8 cellular contexts compared by ENCODE assay signal in genomic region chr2:42828487-42829416, GRCh38. TPM values are rescaled to one million over a fixed set of nuclear protein-coding genes. Genes with fewer than 3 reads are reported as not detected.
DNase-seq lines count a peak whose midpoint lies in the region; ATAC-seq and TF ChIP-seq lines count a peak whose summit lies in the region.

No MANE protein-coding gene starts in this region.

- H4K20me1 ChIP-seq in PC-9 (ENCODE audit: insufficient read depth) = no peaks in the 10 kb centered on the region

- no peaks in the 10 kb centered on the region for H3K36me3 ChIP-seq in PC-9 (ENCODE audit: low read depth)

- H3K9me3 ChIP-seq in PC-9 (ENCODE audit: insufficient read depth, low read depth) = no peaks in the 10 kb centered on the region

- H3K27ac ChIP-seq in PC-9 = no peak overlapping the region

- POLR2A ChIA-PET in PC-9 (lab: Charles Lee; ENCODE audit: unreplicated experiment) = no interaction called here

- intact Hi-C loops in PC-9 (cut with micrococcal nuclease; ENCODE audit: unreplicated experiment) = loop anchor here (1.0 to 2.0 kb wide), 5 partner anchors 118 to 749 kb away; no protein-coding TSS in a partner anchor

- H2AFZ ChIP-seq in PC-9 = no peak overlapping the region

- CTCF ChIA-PET in PC-9 (lab: Charles Lee) = interaction anchor here (0.6 to 1.4 kb wide), 4 partner anchors 301 to 748 kb away, joined by 3 to 4 read pairs (median 4); no protein-coding TSS in a partner anchor

- 0 out of 2 replicates have a peak, but pooled peaks cover 7% of the 10 kb centered on the region for H3K4me1 ChIP-seq in PC-9 (replicated peaks; ENCODE audit: insufficient read depth)

- H3K27me3 ChIP-seq in PC-9 (ENCODE audit: insufficient read depth, low read depth) = no peaks in the 10 kb centered on the region

- DNase-seq in COLO829 (ENCODE audit: low spot score) = peak; percentile 89
- DNase-seq in HuH-7 (ENCODE audit: low spot score) = peak; percentile 74
- peak; percentile 60 to 75 for DNase-seq in PC-9
- DNase-seq in activated T-cell treated with anti-CD3 and anti-CD28 coated beads, Interleukin-2, amount 50 U/mL, for 24 hours = peak; percentile 79
- DNase-seq in fibroblast of gingiva (ENCODE audit: low read depth) = peak; percentile 60

- no peak overlapping the region for H3K4me2 ChIP-seq in PC-9

- H3K9me2 ChIP-seq in PC-9 (ENCODE audit: insufficient read depth) = no peaks in the 10 kb centered on the region

- H3K36me3 Mint-ChIP-seq in activated T-cell treated with anti-CD3 and anti-CD28 coated beads, Interleukin-2, amount 50 U/mL, for 24 hours (ENCODE audit: low read depth) = no peaks in the 10 kb centered on the region
- no peaks in the 10 kb centered on the region for H3K36me3 Mint-ChIP-seq in nephron (ENCODE audit: low read depth)
- H3K36me3 Mint-ChIP-seq in stimulated activated naive CD8-positive, alpha-beta T cell treated with anti-CD3 and anti-CD28 coated beads, Interleukin-15, Interleukin-2, amounts not matched to agents 100 ng/mL and 50 ng/mL, for 24 hours (ENCODE audit: low read depth) = no peaks in the 10 kb centered on the region

- no TSS peak for BruUV-seq in PC-9 (replicated peaks; lab: Mats Ljungman, UMichigan)

- H3K4me3 ChIP-seq in PC-9 = no peak overlapping the region

- H3K27me3 Mint-ChIP-seq in activated T-cell treated with anti-CD3 and anti-CD28 coated beads, Interleukin-2, amount 50 U/mL, for 24 hours = peaks cover 7% of the 10 kb centered on the region
- peaks cover 9% of the 10 kb centered on the region for H3K27me3 Mint-ChIP-seq in nephron (ENCODE audit: low read depth)
- H3K27me3 Mint-ChIP-seq in stimulated activated naive CD8-positive, alpha-beta T cell treated with anti-CD3 and anti-CD28 coated beads, Interleukin-15, Interleukin-2, amounts not matched to agents 100 ng/mL and 50 ng/mL, for 24 hours = no peaks in the 10 kb centered on the region

- peak; percentile 92 for ATAC-seq in GM19463 (IDR thresholded peaks at IDR 0.05; ENCODE audit: unreplicated experiment)

- H3K9me3 Mint-ChIP-seq in activated T-cell treated with anti-CD3 and anti-CD28 coated beads, Interleukin-2, amount 50 U/mL, for 24 hours = no peaks in the 10 kb centered on the region
- no peaks in the 10 kb centered on the region for H3K9me3 Mint-ChIP-seq in nephron
- no peaks in the 10 kb centered on the region for H3K9me3 Mint-ChIP-seq in stimulated activated naive CD8-positive, alpha-beta T cell treated with anti-CD3 and anti-CD28 coated beads, Interleukin-15, Interleukin-2, amounts not matched to agents 100 ng/mL and 50 ng/mL, for 24 hours

- H3K27ac Mint-ChIP-seq in activated T-cell treated with anti-CD3 and anti-CD28 coated beads, Interleukin-2, amount 50 U/mL, for 24 hours = no peak overlapping the region
- peak overlapping the region; percentile 34 to 74 (median 72) for H3K27ac Mint-ChIP-seq in nephron
- H3K27ac Mint-ChIP-seq in stimulated activated naive CD8-positive, alpha-beta T cell treated with anti-CD3 and anti-CD28 coated beads, Interleukin-15, Interleukin-2, amounts not matched to agents 100 ng/mL and 50 ng/mL, for 24 hours = no peak overlapping the region

- TF ChIP-seq CTCF in PC-9 (conservative IDR thresholded peaks at IDR 0.05) (peak; percentile 99), nephron (IDR thresholded peaks at IDR 0.05; ENCODE audit: unreplicated experiment in 3 of 3) (peak; percentile 89 to 98 (median 96))

- peaks cover 7% of the 10 kb centered on the region; the same call in 1 of the 2 replicates for H3F3A ChIP-seq in PC-9 (ENCODE audit: insufficient read depth, low read depth)

- peaks cover 18% of the 10 kb centered on the region for H3K4me1 Mint-ChIP-seq in activated T-cell treated with anti-CD3 and anti-CD28 coated beads, Interleukin-2, amount 50 U/mL, for 24 hours (ENCODE audit: low read depth)
- peaks cover 24% of the 10 kb centered on the region for H3K4me1 Mint-ChIP-seq in nephron
- peaks cover 8% of the 10 kb centered on the region for H3K4me1 Mint-ChIP-seq in stimulated activated naive CD8-positive, alpha-beta T cell treated with anti-CD3 and anti-CD28 coated beads, Interleukin-15, Interleukin-2, amounts not matched to agents 100 ng/mL and 50 ng/mL, for 24 hours (ENCODE audit: low read depth)

- H3K79me2 ChIP-seq in PC-9 (ENCODE audit: low read depth) = no peaks in the 10 kb centered on the region

- H3K4me3 Mint-ChIP-seq in activated T-cell treated with anti-CD3 and anti-CD28 coated beads, Interleukin-2, amount 50 U/mL, for 24 hours = no peak overlapping the region
- peak overlapping the region in 2 of 3 experiments; percentile 24 to 49 for H3K4me3 Mint-ChIP-seq in nephron
- peak overlapping the region; percentile 15 for H3K4me3 Mint-ChIP-seq in stimulated activated naive CD8-positive, alpha-beta T cell treated with anti-CD3 and anti-CD28 coated beads, Interleukin-15, Interleukin-2, amounts not matched to agents 100 ng/mL and 50 ng/mL, for 24 hours

RNA-seq across cellular contexts. Expression of gene HAAO, which starts 36.4 kb away (rescaled TPM):
- total RNA-seq in PC-9 (2021) = 0.73 TPM in 1 of 2 replicates, not detected in the other

Comparison
In these comparisons a context has a peak if more than half of its experiments do, and no peak if none do; other contexts are left out.
1. H3K27ac Mint-ChIP-seq: peak in nephron (3 of 3); none in activated T-cell treated with anti-CD3 and anti-CD28 coated beads, Interleukin-2, amount 50 U/mL, for 24 hours (single experiment) and stimulated activated naive CD8-positive, alpha-beta T cell treated with anti-CD3 and anti-CD28 coated beads, Interleukin-15, Interleukin-2, amounts not matched to agents 100 ng/mL and 50 ng/mL, for 24 hours (single experiment).
2. Peak in every context shown above with its lines, with median percentiles within 50 percentile points of each other: DNase-seq.